Comparison of ENCODE assay signal across 20 cellular contexts in the genomic region with DNA sequence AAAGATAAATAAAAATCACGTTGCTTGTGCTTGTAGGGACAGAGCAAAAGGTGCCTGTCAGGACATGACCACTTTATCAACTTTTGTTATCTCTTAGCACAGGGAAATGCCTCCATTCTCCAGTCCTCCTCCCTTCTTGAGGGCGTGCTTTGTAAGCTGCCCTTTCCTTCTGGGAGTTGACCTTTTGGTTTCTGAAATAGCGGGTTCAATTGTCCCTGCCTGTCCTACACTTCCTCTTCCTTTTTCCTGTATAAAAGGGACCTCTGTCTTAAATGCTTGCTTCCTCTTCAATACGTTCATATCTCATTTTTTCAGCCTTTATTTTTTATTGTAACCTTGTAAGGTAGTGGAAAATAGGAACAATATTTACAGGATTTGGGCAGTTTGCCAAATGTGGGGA.
A peak's percentile ranks its signal among the peaks of the same experiment; 100 is the strongest.
DNase-seq lines count a peak whose midpoint lies in the region; ATAC-seq, FAIRE-seq and TF ChIP-seq lines count a peak whose summit lies in the region.
"Had no signal": no experiment of that assay in that cellular context is flagged by ENCODE, and none has a peak within 500 bp of the region (broad histone marks: within the 10 kb centered on the region; RNA-seq: fewer than 3 reads in every experiment).

No MANE protein-coding gene starts in this region.

- H3K27me3 ChIP-seq in liver (ENCODE audit: control insufficient read depth in 4 of 4, insufficient read depth in 4 of 4, low read length in 3 of 4) (no peaks in the 10 kb centered on the region), HepG2 (ENCODE audit: control insufficient read depth in 1 of 2, insufficient read depth in 2 of 2, low read length in 2 of 2) (no peaks in the 10 kb centered on the region)

- H3K27ac ChIP-seq in liver (ENCODE audit: low read depth in 1 of 2, low read length in 2 of 2) (no peak overlapping the region), HepG2 (ENCODE audit: extremely low read length, insufficient read depth, low read length) (no peak overlapping the region)
- H3K27ac ChIP-seq: PC-9, RWPE1 had no signal

- POLR2A ChIA-PET in HepG2 (lab: Yijun Ruan, JAX): no interaction called here

- no peaks in the 10 kb centered on the region for H4K20me1 ChIP-seq in HepG2 (ENCODE audit: insufficient read depth, low read length)

- no peak for TF ChIP-seq POLR2A in HepG2 (IDR thresholded peaks at IDR 0.05; ENCODE audit: insufficient read depth in 1 of 2, low read depth in 2 of 2, low read length in 2 of 2)

- FAIRE-seq in HepG2 (lab: Jason Lieb, UNC): no peak
- FAIRE-seq: K562 had no signal

- no peaks in the 10 kb centered on the region for H3K36me3 ChIP-seq in liver (ENCODE audit: control insufficient read depth in 4 of 4, insufficient read depth in 3 of 4, low read depth in 1 of 4, low read length in 3 of 4)
- no peaks in the 10 kb centered on the region for H3K36me3 ChIP-seq in HepG2 (replicated peaks in 1 of 2; ENCODE audit: control insufficient read depth in 1 of 2, insufficient read depth in 2 of 2, low read length in 2 of 2)

- H3K79me2 ChIP-seq in HepG2 (ENCODE audit: insufficient read depth, low read length): no peaks in the 10 kb centered on the region

- no peak for TF ChIP-seq EP300 in HepG2 (IDR thresholded peaks at IDR 0.05; ENCODE audit: low read depth in 2 of 2, low read length in 2 of 2)
- TF ChIP-seq EP300 in HepG2 (CRISPR knock-in tag; IDR thresholded peaks at IDR 0.05; ENCODE audit: borderline replicate concordance): no peak

- H3K4me1 ChIP-seq in liver (ENCODE audit: control insufficient read depth in 4 of 4, insufficient read depth in 4 of 4, low read length in 3 of 4): no peaks in the 10 kb centered on the region
- H3K4me1 ChIP-seq in HepG2 (ENCODE audit: insufficient read depth, low read length): no peaks in the 10 kb centered on the region

- no peak for TF ChIP-seq CTCF in liver (IDR thresholded peaks at IDR 0.05; ENCODE audit: low read depth, low read length, missing input control)
- TF ChIP-seq CTCF in HepG2 (CRISPR knock-in tag; IDR thresholded peaks at IDR 0.05): no peak

- DNase-seq in HepG2 (ENCODE audit: low spot score): no peak
- peak; percentile 3 to 46 for DNase-seq in dermis microvascular lymphatic vessel endothelial cell (ENCODE audit: low read depth in 2 of 2)
- peak; percentile 5 to 28 for DNase-seq in lung microvascular endothelial cell (ENCODE audit: low read depth in 2 of 2)
- no peak for DNase-seq in posterior cingulate gyrus
- DNase-seq in NCI-H1930 (lab: John Stamatoyannopoulos, UW): no peak
- DNase-seq: CD4-positive, CD25-positive, alpha-beta regulatory T cell; DMS153; GDM1; H9; NCI-H1417 treated with DMSO at 0.1 percent for 48 hours; NCI-H187 treated with DMSO at 0.1 percent for 48 hours; NCI-H226; NCI-H524; NCI-H82; PC-9; SIG-M5 had no signal

- 28% methylated on average over 4 of the region's 4 CpGs for WGBS in liver
- WGBS in HepG2 (ENCODE audit: low lambda C conversion rate): under 1% methylated on average over 4 of the region's 4 CpGs

- intact Hi-C loops in HepG2 (cut with micrococcal nuclease; ENCODE audit: unreplicated experiment) (no loop called here), posterior cingulate gyrus (cut with DNase I) (no loop called here)

- H3K4me2 ChIP-seq in HepG2 (ENCODE audit: low read depth, low read length): no peak overlapping the region
- H3K4me2 ChIP-seq: PC-9 had no signal

- no peak overlapping the region for H2AFZ ChIP-seq in HepG2 (ENCODE audit: low read length)
- H2AFZ ChIP-seq: PC-9 had no signal

- ATAC-seq in HepG2 (no peak), HG03520 (IDR thresholded peaks at IDR 0.05; ENCODE audit: unreplicated experiment) (no peak)
- ATAC-seq: K562 had no signal

- H3K9ac ChIP-seq in liver (ENCODE audit: low read depth in 1 of 2, low read length in 2 of 2) (no peak overlapping the region), HepG2 (ENCODE audit: insufficient read depth, low read depth, low read length) (no peak overlapping the region)

- in situ Hi-C loops in HepG2 (cut with HindIII; ENCODE audit: extremely low pct_ligation_motif_present, low pct_unique_long_range_greater_than_20kb): no loop called here

- H3K4me3 ChIP-seq in liver (ENCODE audit: low read depth in 1 of 3, low read length in 3 of 3) (no peak overlapping the region), HepG2 (replicated peaks in 1 of 3; ENCODE audit: insufficient read depth in 1 of 3, low read depth in 2 of 3, low read length in 3 of 3) (no peak overlapping the region)
- H3K4me3 ChIP-seq: K562, PC-9 had no signal

- no TSS peak for BruUV-seq in HepG2 (replicated peaks; lab: Mats Ljungman, UMichigan)

- no peaks in the 10 kb centered on the region for H3K9me3 ChIP-seq in liver (ENCODE audit: control insufficient read depth in 4 of 4, low read length in 3 of 4)
- H3K9me3 ChIP-seq in HepG2 (ENCODE audit: low read length): no peaks in the 10 kb centered on the region

- no peak for TF ChIP-seq RAD21 in liver (IDR thresholded peaks at IDR 0.05)
- no peak for TF ChIP-seq RAD21 in HepG2 (CRISPR knock-in tag; IDR thresholded peaks at IDR 0.05)

- CTCF ChIA-PET in HepG2 (lab: Yijun Ruan, JAX; ENCODE audit: low intra/inter-chr PET ratio, low total read pairs): no interaction called here

TF ChIP-seq in liver, 16 proteins besides CTCF, POLR2A, EP300 and RAD21:
- TF ChIP-seq EGR1 (IDR thresholded peaks at IDR 0.05; ENCODE audit: low read depth in 2 of 2): no peak
- TF ChIP-seq JUND (IDR thresholded peaks at IDR 0.05): no peak
- TF ChIP-seq ZBTB33 (IDR thresholded peaks at IDR 0.05): no peak
- peak; percentile 84 for TF ChIP-seq NR2F2 (IDR thresholded peaks at IDR 0.05)

TF ChIP-seq in HepG2, 621 proteins besides CTCF, POLR2A, EP300 and RAD21:
- TF ChIP-seq TSC22D2 (CRISPR knock-in tag; IDR thresholded peaks at IDR 0.05; ENCODE audit: borderline replicate concordance): no peak
- TF ChIP-seq DNMT3B (CRISPR knock-in tag; conservative IDR thresholded peaks at IDR 0.05): no peak
- no peak for TF ChIP-seq RXRA (CRISPR knock-in tag; IDR thresholded peaks at IDR 0.05)
- no peak for TF ChIP-seq ZNF317 (CRISPR knock-in tag; IDR thresholded peaks at IDR 0.05)
- no peak for TF ChIP-seq ZFP82 (CRISPR knock-in tag; IDR thresholded peaks at IDR 0.05; ENCODE audit: borderline replicate concordance)
- no peak for TF ChIP-seq SIN3A (IDR thresholded peaks at IDR 0.05; ENCODE audit: borderline replicate concordance, low read depth, low read length)
- TF ChIP-seq CREM (IDR thresholded peaks at IDR 0.05): no peak
- no peak for TF ChIP-seq CREM (CRISPR knock-in tag; IDR thresholded peaks at IDR 0.05)
- TF ChIP-seq ARNT2 (CRISPR knock-in tag; IDR thresholded peaks at IDR 0.05; ENCODE audit: low read depth): no peak
- TF ChIP-seq HNF4G (IDR thresholded peaks at IDR 0.05; ENCODE audit: borderline replicate concordance, low read depth, low read length): no peak
- TF ChIP-seq HNF4G (CRISPR knock-in tag; IDR thresholded peaks at IDR 0.05; ENCODE audit: borderline replicate concordance, low read depth): no peak
- no peak for TF ChIP-seq ZNF205 (CRISPR knock-in tag; IDR thresholded peaks at IDR 0.05)
- no peak for TF ChIP-seq SSRP1 (CRISPR knock-in tag; IDR thresholded peaks at IDR 0.05)
- TF ChIP-seq ZZZ3 (CRISPR knock-in tag; IDR thresholded peaks at IDR 0.05; ENCODE audit: borderline replicate concordance): no peak
- TF ChIP-seq ZMYM3 (CRISPR knock-in tag; IDR thresholded peaks at IDR 0.05): no peak
- TF ChIP-seq ZNF281 (CRISPR knock-in tag; IDR thresholded peaks at IDR 0.05; ENCODE audit: borderline replicate concordance): no peak
- TF ChIP-seq MAFK (conservative IDR thresholded peaks at IDR 0.05 in 1 of 2, IDR thresholded peaks at IDR 0.05 in 1 of 2; ENCODE audit: low read length in 2 of 2): no peak
- no peak for TF ChIP-seq MEIS2 (CRISPR knock-in tag; IDR thresholded peaks at IDR 0.05)
- no peak for TF ChIP-seq HNRNPK (IDR thresholded peaks at IDR 0.05; ENCODE audit: low read depth, low read length, poor library complexity, severe bottlenecking)

Comparison
In these comparisons a context has a peak if more than half of its experiments do, and no peak if none do; other contexts are left out.
1. DNase-seq: peak in dermis microvascular lymphatic vessel endothelial cell (2 of 2) and lung microvascular endothelial cell (2 of 2); none in HepG2 (single experiment), posterior cingulate gyrus (0 of 10) and NCI-H1930 (0 of 2).